Comparison of ENCODE assay signal across 10 cellular contexts in the genomic region with DNA sequence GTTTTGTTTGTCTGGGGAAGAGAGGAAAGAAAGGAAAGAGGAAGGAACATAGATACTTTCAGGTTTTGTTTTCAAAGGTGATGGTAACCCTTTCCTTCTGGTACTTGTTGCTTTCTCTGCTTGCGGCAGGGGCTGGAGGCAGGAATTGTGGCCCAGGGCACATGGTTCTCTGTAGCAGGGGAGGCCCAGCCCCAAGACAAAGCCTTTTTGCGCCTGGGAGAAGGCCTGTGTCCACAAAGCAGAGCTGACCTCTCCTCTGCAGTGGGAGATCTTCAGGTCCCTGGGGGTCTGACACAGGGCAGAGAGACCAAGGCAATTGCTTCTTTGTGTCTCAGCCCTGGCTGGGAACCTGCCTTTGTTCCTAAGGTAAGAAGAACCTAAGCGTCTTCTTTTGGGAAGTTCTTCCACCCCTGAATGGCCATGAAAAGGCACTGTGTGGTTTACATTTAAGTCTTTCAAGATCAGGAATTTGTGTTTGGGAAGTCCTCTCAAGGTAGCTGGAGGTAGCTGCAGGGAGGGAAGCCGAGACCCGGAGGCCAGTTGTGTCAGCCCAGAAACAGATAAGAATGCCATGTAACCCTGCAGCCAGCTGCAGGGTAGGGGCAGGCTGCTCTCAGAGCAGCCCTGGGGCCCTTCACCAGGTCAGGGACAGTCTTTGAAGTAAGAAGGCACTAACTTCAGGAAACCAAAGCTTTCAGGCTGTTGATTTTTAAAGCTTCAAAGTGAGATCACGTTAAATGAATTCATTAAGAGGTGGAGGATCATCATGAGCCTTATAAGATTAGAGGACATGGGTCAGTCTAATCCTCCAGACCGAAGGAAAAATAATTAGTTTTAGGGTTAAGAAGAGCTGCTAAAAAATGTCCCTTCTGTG.
DNase-seq lines count a peak whose midpoint lies in the region; ATAC-seq and TF ChIP-seq lines count a peak whose summit lies in the region.
"Had no signal": no experiment of that assay in that cellular context is flagged by ENCODE, and none has a peak within 500 bp of the region (broad histone marks: within the 10 kb centered on the region; RNA-seq: fewer than 3 reads in every experiment).

No MANE protein-coding gene starts in this region.

- H3K36me3 ChIP-seq in adipocyte (ENCODE audit: control insufficient read depth, insufficient read depth, low read length, severe bottlenecking) (peaks cover 37% of the 10 kb centered on the region), lower lobe of right lung (peaks cover 43% of the 10 kb centered on the region), thymus (ENCODE audit: control insufficient read depth, insufficient read depth) (peaks cover 89% of the 10 kb centered on the region)

- no peaks in the 10 kb centered on the region for H3K27me3 Mint-ChIP-seq in activated CD4-positive, alpha-beta T cell treated with anti-CD3 and anti-CD28 coated beads, Interleukin-2, amount 10 ng/mL, durations not matched to agents 7 days and 5 days

- ATAC-seq in lower lobe of right lung (no peak), GM21825 (IDR thresholded peaks at IDR 0.05; ENCODE audit: unreplicated experiment) (no peak)

- peaks cover 30% of the 10 kb centered on the region for H3K4me1 Mint-ChIP-seq in activated CD4-positive, alpha-beta T cell treated with anti-CD3 and anti-CD28 coated beads, Interleukin-2, amount 10 ng/mL, durations not matched to agents 7 days and 5 days

- 95% methylated on average over 7 of the region's 7 CpGs for WGBS in thymus

- peak overlapping the region; percentile 22 for H3K27ac Mint-ChIP-seq in activated CD4-positive, alpha-beta T cell treated with anti-CD3 and anti-CD28 coated beads, Interleukin-2, amount 10 ng/mL, durations not matched to agents 7 days and 5 days

- POLR2A ChIA-PET in activated CD4-positive, alpha-beta T cell treated with anti-CD3 and anti-CD28 coated beads, Interleukin-2, amount 10 ng/mL, durations not matched to agents 7 days and 5 days (lab: Charles Lee), result no interaction called here

- H3K4me3 ChIP-seq in adipocyte (ENCODE audit: low read length), result no peak overlapping the region
- no peak overlapping the region for H3K4me3 ChIP-seq in lower lobe of right lung
- H3K4me3 ChIP-seq in thymus (ENCODE audit: low read length), result no peak overlapping the region

- peaks cover 41% of the 10 kb centered on the region for H3K4me1 ChIP-seq in adipocyte (ENCODE audit: control insufficient read depth, insufficient read depth, low read length)
- H3K4me1 ChIP-seq in lower lobe of right lung, result peaks cover 79% of the 10 kb centered on the region
- H3K4me1 ChIP-seq in thymus (ENCODE audit: control insufficient read depth, insufficient read depth, low read length), result no peaks in the 10 kb centered on the region

- H3K9me3 Mint-ChIP-seq in activated CD4-positive, alpha-beta T cell treated with anti-CD3 and anti-CD28 coated beads, Interleukin-2, amount 10 ng/mL, durations not matched to agents 7 days and 5 days, result no peaks in the 10 kb centered on the region

- peaks cover 19% of the 10 kb centered on the region for H3K36me3 Mint-ChIP-seq in activated CD4-positive, alpha-beta T cell treated with anti-CD3 and anti-CD28 coated beads, Interleukin-2, amount 10 ng/mL, durations not matched to agents 7 days and 5 days (ENCODE audit: low read depth)

- no peaks in the 10 kb centered on the region for H3K9me3 ChIP-seq in adipocyte (ENCODE audit: control insufficient read depth, low read length)
- H3K9me3 ChIP-seq in lower lobe of right lung, result no peaks in the 10 kb centered on the region
- H3K9me3 ChIP-seq in thymus (ENCODE audit: control insufficient read depth), result no peaks in the 10 kb centered on the region

- no peak overlapping the region for H3K4me3 Mint-ChIP-seq in activated CD4-positive, alpha-beta T cell treated with anti-CD3 and anti-CD28 coated beads, Interleukin-2, amount 10 ng/mL, durations not matched to agents 7 days and 5 days

- no peak for TF ChIP-seq CTCF in lower lobe of right lung (IDR thresholded peaks at IDR 0.05)

- CTCF ChIA-PET in activated CD4-positive, alpha-beta T cell treated with anti-CD3 and anti-CD28 coated beads, Interleukin-2, amount 10 ng/mL, durations not matched to agents 7 days and 5 days (lab: Charles Lee), result interaction anchor here (0.6 to 1.2 kb wide), 3 partner anchors 10 to 36 kb away, joined by 3 read pairs; no protein-coding TSS in a partner anchor

- peak overlapping the region; percentile 38 for H3K9ac ChIP-seq in adipocyte (ENCODE audit: low read length)

- H3K27ac ChIP-seq in lower lobe of right lung (peak overlapping the region; percentile 92), thymus (ENCODE audit: low read depth) (peak overlapping the region; percentile 38)

- H3K27me3 ChIP-seq in adipocyte (replicated peaks; ENCODE audit: control insufficient read depth, insufficient read depth, low read length) (no peaks in the 10 kb centered on the region), lower lobe of right lung (ENCODE audit: low read depth) (no peaks in the 10 kb centered on the region), thymus (ENCODE audit: control insufficient read depth, insufficient read depth) (no peaks in the 10 kb centered on the region)

- DNase-seq in activated CD4-positive, alpha-beta T cell treated with anti-CD3 and anti-CD28 coated beads, Interleukin-2, amount 10 ng/mL, durations not matched to agents 7 days and 5 days, result no peak
- DNase-seq in activated CD4-positive, alpha-beta T cell treated with anti-CD3 and anti-CD28 coated beads, Interleukin-2, amount 50 U/mL, for 48 hours, result no peak
- no peak for DNase-seq in adipocyte (ENCODE audit: low read depth)
- DNase-seq in lower lobe of right lung, result no peak
- DNase-seq in C1 segment of cervical spinal cord (lab: John Stamatoyannopoulos, UW), result no peak
- no peak for DNase-seq in activated CD4-positive, alpha-beta T cell treated with anti-CD3 and anti-CD28 coated beads for 4 hours
- DNase-seq: activated gamma-delta T cell treated with Interleukin-2 at 50 U/mL for 16 hours; stimulated activated CD4-positive, alpha-beta T cell treated with anti-CD3 and anti-CD28 coated beads, Interleukin-2, amount 100 ng/mL, for 24 hours had no signal

- intact Hi-C loops in lower lobe of right lung (cut with DNase I), result no loop called here
